1 cellular context compared by ENCODE assay signal in genomic region chr6:79612918-79613317, GRCh38.
TF ChIP-seq lines count a peak whose summit lies in the region.

No MANE protein-coding gene starts in this region.

TF ChIP-seq in SK-N-SH treated with all-trans-retinoic acid at 6 μM for 48 hours, 23 proteins besides CTCF, POLR2A, EP300 and RAD21 (continued from another document):
- TF ChIP-seq CSRNP3 (CRISPR knock-in tag; IDR thresholded peaks at IDR 0.05) (no peak), SNAI2 (CRISPR knock-in tag; IDR thresholded peaks at IDR 0.05) (no peak), ZNF70 (CRISPR knock-in tag; IDR thresholded peaks at IDR 0.05) (no peak), BACH2 (CRISPR knock-in tag; IDR thresholded peaks at IDR 0.05; ENCODE audit: borderline replicate concordance) (no peak), TOX (CRISPR knock-in tag; IDR thresholded peaks at IDR 0.05; ENCODE audit: borderline replicate concordance) (no peak), CREB5 (CRISPR knock-in tag; IDR thresholded peaks at IDR 0.05; ENCODE audit: low read depth) (no peak), TSHZ2 (CRISPR knock-in tag; IDR thresholded peaks at IDR 0.05) (no peak), ZFP3 (CRISPR knock-in tag; IDR thresholded peaks at IDR 0.05) (no peak), TCF4 (CRISPR knock-in tag; IDR thresholded peaks at IDR 0.05; ENCODE audit: borderline replicate concordance) (no peak), PATZ1 (CRISPR knock-in tag; IDR thresholded peaks at IDR 0.05; ENCODE audit: borderline replicate concordance) (no peak), OSR1 (CRISPR knock-in tag; IDR thresholded peaks at IDR 0.05) (no peak), CSDC2 (CRISPR knock-in tag; IDR thresholded peaks at IDR 0.05) (no peak), ZNF8 (CRISPR knock-in tag; IDR thresholded peaks at IDR 0.05) (no peak), GLIS3 (CRISPR knock-in tag; IDR thresholded peaks at IDR 0.05) (no peak), ZFP30 (CRISPR knock-in tag; IDR thresholded peaks at IDR 0.05) (no peak), ESRRG (CRISPR knock-in tag; IDR thresholded peaks at IDR 0.05) (no peak)
